In genomic region chr7:99778880-99779279, GRCh38 we compare ENCODE assay signal across 12 cellular contexts. TPM values are rescaled to one million over a fixed set of nuclear protein-coding genes. Genes with fewer than 3 reads are reported as not detected.
"Had no signal": no experiment of that assay in that cellular context is flagged by ENCODE, and none has a peak within 500 bp of the region (broad histone marks: within the 10 kb centered on the region; RNA-seq: fewer than 3 reads in every experiment).

No MANE protein-coding gene starts in this region.

- H3K9ac ChIP-seq: GM23248 had no signal

- H2AFZ ChIP-seq: GM23248, GM23338 had no signal

- DNase-seq: GM23248, GOT3, H7, H9, HCEC 1CT, HFFc6 had no signal

- ATAC-seq: GM23338, HCT116 had no signal

- H3K4me3 ChIP-seq: GM23248, GM23338, HAP-1 had no signal

- H3K4me1 ChIP-seq: HAP-1 had no signal

- H3K36me3 ChIP-seq: HAP-1 had no signal

- H3K27ac ChIP-seq: GM23248 had no signal

- FAIRE-seq: H1, H54 had no signal

- H3K4me2 ChIP-seq: GM23338 had no signal

- H3K9me3 ChIP-seq: HAP-1 had no signal

RNA-seq across cellular contexts. Expression of gene CYP3A4, which starts 5.1 kb away (rescaled TPM):
- total RNA-seq: GM23248, GM23338, H1, H4, H7, H9, HFFc6 had no signal
- polyA plus RNA-seq: GM23248, GM23338, H1 had no signal

RNA-seq across cellular contexts. Expression of gene CYP3A7, which starts 43.9 kb away (rescaled TPM):
- total RNA-seq: GM23248, GM23338, H1, H4, H7, H9 had no signal
- polyA plus RNA-seq: GM23248, H1 had no signal

RNA-seq across cellular contexts. Expression of gene CYP3A43, which starts 48.9 kb away (rescaled TPM):
- total RNA-seq: GM23248, GM23338, H1, H4, H7, H9, HFFc6 had no signal
- polyA plus RNA-seq: GM23248, GM23338 had no signal
